Comparison of ENCODE assay signal across 30 cellular contexts in genomic region chr11:110184466-110184865, GRCh38.
DNase-seq lines count a peak whose midpoint lies in the region; ATAC-seq, FAIRE-seq and TF ChIP-seq lines count a peak whose summit lies in the region.
"Had no signal": no experiment of that assay in that cellular context is flagged by ENCODE, and none has a peak within 500 bp of the region (broad histone marks: within the 10 kb centered on the region; RNA-seq: fewer than 3 reads in every experiment).

No MANE protein-coding gene starts in this region.

- no peaks in the 10 kb centered on the region for H4K20me1 ChIP-seq in H1 (replicated peaks in 1 of 2; ENCODE audit: control insufficient read depth in 1 of 2, insufficient read depth in 2 of 2, low read length in 2 of 2)

- no peak overlapping the region for H3K56ac ChIP-seq in H1 (replicated peaks; ENCODE audit: insufficient read length, low read depth, low read length)

- peak; percentile 11 for DNase-seq in CD1c-positive myeloid dendritic cell (ENCODE audit: extremely low spot score)
- DNase-seq in adrenal gland: peak in 1 of 7 donors; percentile 49
- DNase-seq in H1 (ENCODE audit: low read depth in 1 of 2, low spot score in 2 of 2): no peak
- peak; percentile 36 for DNase-seq in posterior vena cava (ENCODE audit: low spot score)
- no peak for DNase-seq in NK-92 (lab: John Stamatoyannopoulos, UW; ENCODE audit: unreplicated experiment)
- DNase-seq in CD8-positive, alpha-beta T cell: no peak
- DNase-seq in esophagus squamous epithelium (lab: John Stamatoyannopoulos, UW): no peak
- DNase-seq in medulla oblongata (ENCODE audit: extremely low spot score): no peak
- DNase-seq: activated CD4-positive, alpha-beta T cell treated with anti-CD3 and anti-CD28 coated beads for 48 hours; activated naive CD4-positive, alpha-beta T cell treated with anti-CD3 and anti-CD28 coated beads, Interleukin-2, amount 50 U/mL, for 16 hours; DMS153; Kasumi-1; left colon; NCI-H1436 treated with DMSO at 0.1 percent for 48 hours; NCI-H226; NCI-H69; SHP77 treated with DMSO at 0.1 percent for 48 hours; small intestine; stimulated activated naive CD4-positive, alpha-beta T cell; upper lobe of left lung had no signal

- H3K23ac ChIP-seq in H1 (ENCODE audit: insufficient read length): no peak overlapping the region

- no peaks in the 10 kb centered on the region for H3K9me3 Mint-ChIP-seq in CD8-positive, alpha-beta T cell
- H3K9me3 Mint-ChIP-seq: activated T-helper 17 cell treated with anti-CD3 and anti-CD28 coated beads, Interleukin-2, amount 50 U/mL, for 72 hours; dendritic cell treated with granulocyte-macrophage colony-stimulating factor and Interleukin-4, amounts not matched to agents 40 ng/mL and 50 ng/mL, for 4 days; T-helper 2 cell treated with Interferon-gamma antibody and Interleukin-4, amounts not matched to agents 5 μg/mL and 100 μg/mL, for 36 hours had no signal

- H3K27me3 ChIP-seq in adrenal gland: no peaks in the 10 kb centered on the region
- H3K27me3 ChIP-seq in H1 (replicated peaks in 1 of 4; ENCODE audit: control insufficient read depth in 3 of 4, extremely low read depth in 1 of 4, insufficient read depth in 3 of 4, low read length in 3 of 4): no peaks in the 10 kb centered on the region
- H3K27me3 ChIP-seq in CD8-positive, alpha-beta T cell (ENCODE audit: insufficient read depth, low read length): no peaks in the 10 kb centered on the region
- H3K27me3 ChIP-seq in esophagus squamous epithelium: no peaks in the 10 kb centered on the region
- H3K27me3 ChIP-seq: gastroesophageal sphincter, hepatocyte, pancreas, upper lobe of left lung had no signal

- H3K14ac ChIP-seq in H1 (ENCODE audit: insufficient read length): no peak overlapping the region

- H3K79me2 ChIP-seq in H1 (ENCODE audit: control insufficient read depth in 1 of 2, insufficient read depth in 2 of 2, low read length in 2 of 2): no peaks in the 10 kb centered on the region
- H3K79me2 ChIP-seq: hepatocyte had no signal

- no peaks in the 10 kb centered on the region for H3K23me2 ChIP-seq in H1 (ENCODE audit: low read depth, low read length)

- peaks cover 20% of the 10 kb centered on the region in 2 donors for H3K4me1 ChIP-seq in adrenal gland (replicated peaks in 1 of 2)
- H3K4me1 ChIP-seq in H1 (replicated peaks in 1 of 4; ENCODE audit: control insufficient read depth in 3 of 4, insufficient read depth in 4 of 4, low read length in 3 of 4): peaks cover 0 to 10% (median 9%) of the 10 kb centered on the region in 4 experiments
- H3K4me1 ChIP-seq in CD8-positive, alpha-beta T cell (ENCODE audit: insufficient read depth, low read length): no peaks in the 10 kb centered on the region
- peaks cover 0 to 11% (median 0%) of the 10 kb centered on the region in 3 donors for H3K4me1 ChIP-seq in esophagus squamous epithelium
- H3K4me1 ChIP-seq: gastroesophageal sphincter, upper lobe of left lung had no signal

- H3K18ac ChIP-seq in H1 (ENCODE audit: extremely low read depth, low read length): no peak overlapping the region

- 62 to 75% (median 63%) methylated on average over 7 of the region's 7 CpGs for WGBS in adrenal gland, 4 donors
- WGBS in H1 (ENCODE audit: extremely low coverage in 1 of 2, insufficient coverage in 1 of 2, insufficient read length in 1 of 2, insufficient replicate concordance in 2 of 2, low coverage in 1 of 2, low lambda C conversion rate in 2 of 2, missing lambda C conversion rate in 1 of 2), 2 experiments: 94% methylated on average over 7 of the region's 7 CpGs; no CpG with 5 or more reads in 1 of the 2 experiments
- 75 to 83% methylated on average over 7 of the region's 7 CpGs for WGBS in esophagus squamous epithelium, 2 donors

- no peak overlapping the region for H2BK15ac ChIP-seq in H1 (ENCODE audit: low read length)

- H3K4me2 ChIP-seq in H1 (ENCODE audit: insufficient read depth in 1 of 2, low read depth in 2 of 2, low read length in 2 of 2): no peak overlapping the region
- H3K4me2 ChIP-seq: hepatocyte had no signal

- H3K4me3 ChIP-seq in adrenal gland (no peak overlapping the region), H1 (ENCODE audit: extremely low read depth in 1 of 4, insufficient read depth in 2 of 4, low read depth in 3 of 4, low read length in 4 of 4) (no peak overlapping the region), esophagus squamous epithelium (no peak overlapping the region)
- no peak overlapping the region for H3K4me3 ChIP-seq in CD8-positive, alpha-beta T cell (ENCODE audit: low read depth, low read length)
- H3K4me3 ChIP-seq: gastroesophageal sphincter, hepatocyte, pancreas, upper lobe of left lung had no signal

- no peak overlapping the region for H4K5ac ChIP-seq in H1 (ENCODE audit: insufficient read length, low read depth, low read length)

- H3K27me3 Mint-ChIP-seq in CD8-positive, alpha-beta T cell (ENCODE audit: low read depth): peaks cover 9% of the 10 kb centered on the region
- H3K27me3 Mint-ChIP-seq: dendritic cell treated with granulocyte-macrophage colony-stimulating factor and Interleukin-4, amounts not matched to agents 40 ng/mL and 50 ng/mL, for 4 days had no signal

- no peak overlapping the region for H2AFZ ChIP-seq in H1 (ENCODE audit: low read length)
- H2AFZ ChIP-seq: hepatocyte had no signal

- CTCF ChIA-PET in H1 (lab: Charles Lee; ENCODE audit: partially characterized antibody): interaction anchor here (3.5 to 7.1 kb wide), 2 partner anchors 8 to 16 kb away, joined by 15 to 46 read pairs; no protein-coding TSS in a partner anchor
- CTCF ChIA-PET in CD8-positive, alpha-beta T cell (lab: Charles Lee): interaction anchor here (0.6 to 1.8 kb wide), 2 partner anchors 9 to 63 kb away, joined by 3 to 5 read pairs; no protein-coding TSS in a partner anchor

- no peak for ATAC-seq in CD8-positive, alpha-beta T cell
- ATAC-seq: gastroesophageal sphincter, HCT116, left colon, Panc1 had no signal

- H3K9me3 ChIP-seq in adrenal gland (replicated peaks in 1 of 3): no peaks in the 10 kb centered on the region
- no peaks in the 10 kb centered on the region for H3K9me3 ChIP-seq in H1 (ENCODE audit: insufficient read depth in 2 of 2, low read depth in 1 of 2, low read length in 1 of 2)
- H3K9me3 ChIP-seq in CD8-positive, alpha-beta T cell (ENCODE audit: low read length): no peaks in the 10 kb centered on the region
- H3K9me3 ChIP-seq in esophagus squamous epithelium: no peaks in the 10 kb centered on the region
- H3K9me3 ChIP-seq: gastroesophageal sphincter, pancreas, upper lobe of left lung had no signal

- no peak for TF ChIP-seq POLR2A in adrenal gland (IDR thresholded peaks at IDR 0.05)
- TF ChIP-seq POLR2A in H1 (IDR thresholded peaks at IDR 0.05; ENCODE audit: control extremely low read depth in 1 of 2, low read depth in 2 of 2, low read length in 2 of 2): no peak
- no peak for TF ChIP-seq POLR2A in esophagus squamous epithelium (IDR thresholded peaks at IDR 0.05)

- no peak overlapping the region for H2BK5ac ChIP-seq in H1 (ENCODE audit: low read depth, low read length)

- H3K4me3 Mint-ChIP-seq in CD8-positive, alpha-beta T cell: no peak overlapping the region
- H3K4me3 Mint-ChIP-seq: activated T-helper 17 cell treated with anti-CD3 and anti-CD28 coated beads, Interleukin-2, amount 50 U/mL, for 72 hours; dendritic cell treated with granulocyte-macrophage colony-stimulating factor and Interleukin-4, amounts not matched to agents 40 ng/mL and 50 ng/mL, for 4 days; T-helper 2 cell treated with Interferon-gamma antibody and Interleukin-4, amounts not matched to agents 5 μg/mL and 100 μg/mL, for 36 hours had no signal

- TF ChIP-seq RAD21 in H1 (IDR thresholded peaks at IDR 0.05 in 1 of 2, conservative IDR thresholded peaks at IDR 0.05 in 1 of 2; ENCODE audit: low read depth in 2 of 2, low read length in 2 of 2): no peak

- no peaks in the 10 kb centered on the region for H3K79me1 ChIP-seq in H1 (ENCODE audit: low read depth, low read length)

- no peaks in the 10 kb centered on the region for H3K36me3 ChIP-seq in adrenal gland (replicated peaks in 1 of 2)
- H3K36me3 ChIP-seq in H1 (ENCODE audit: control insufficient read depth in 2 of 4, insufficient read depth in 4 of 4, low read length in 3 of 4): no peaks in the 10 kb centered on the region
- H3K36me3 ChIP-seq in CD8-positive, alpha-beta T cell (ENCODE audit: insufficient read depth, low read length): no peaks in the 10 kb centered on the region
- no peaks in the 10 kb centered on the region for H3K36me3 ChIP-seq in esophagus squamous epithelium
- H3K36me3 ChIP-seq: gastroesophageal sphincter, pancreas, upper lobe of left lung had no signal

- no peak overlapping the region for H4K8ac ChIP-seq in H1 (ENCODE audit: extremely low read depth, insufficient read depth, low read length)

- H3K36me3 Mint-ChIP-seq in CD8-positive, alpha-beta T cell: no peaks in the 10 kb centered on the region

- peak overlapping the region in 4 of 5 donors; percentile 42 to 85 (median 70) for H3K27ac ChIP-seq in adrenal gland
- H3K27ac ChIP-seq in H1 (ENCODE audit: low read depth, low read length): no peak overlapping the region
- no peak overlapping the region for H3K27ac ChIP-seq in CD8-positive, alpha-beta T cell (ENCODE audit: low read depth, low read length)
- no peak overlapping the region for H3K27ac ChIP-seq in esophagus squamous epithelium
- H3K27ac ChIP-seq: gastroesophageal sphincter, hepatocyte had no signal

- no peak overlapping the region for H2BK12ac ChIP-seq in H1 (ENCODE audit: low read depth, low read length)

- no peak overlapping the region for H3K27ac Mint-ChIP-seq in CD8-positive, alpha-beta T cell
- H3K27ac Mint-ChIP-seq: activated T-helper 17 cell treated with anti-CD3 and anti-CD28 coated beads, Interleukin-2, amount 50 U/mL, for 72 hours; dendritic cell treated with granulocyte-macrophage colony-stimulating factor and Interleukin-4, amounts not matched to agents 40 ng/mL and 50 ng/mL, for 4 days; T-helper 2 cell treated with Interferon-gamma antibody and Interleukin-4, amounts not matched to agents 5 μg/mL and 100 μg/mL, for 36 hours had no signal

- H2BK20ac ChIP-seq in H1 (ENCODE audit: low read length): no peak overlapping the region

- intact Hi-C loops in adrenal gland (cut with DNase I) (no loop called here), posterior vena cava (cut with DNase I) (no loop called here), esophagus squamous epithelium (cut with DNase I) (loop anchor here (10.0 kb wide), 1 partner anchor 230 kb away; no protein-coding TSS in a partner anchor)
- intact Hi-C loops in CD8-positive, alpha-beta T cell (cut with DNase I, micrococcal nuclease): no loop called here

- no peak overlapping the region for H4K91ac ChIP-seq in H1 (replicated peaks; ENCODE audit: insufficient read length, low read length)

- no peak for FAIRE-seq in H1 (lab: Jason Lieb, UNC)
- FAIRE-seq: GM12891, HepG2, pancreas, small intestine had no signal

- no peak overlapping the region for H2BK120ac ChIP-seq in H1 (replicated peaks; ENCODE audit: low read depth, low read length)

- no peak for TF ChIP-seq EP300 in H1 (IDR thresholded peaks at IDR 0.05; ENCODE audit: borderline replicate concordance in 1 of 2, low read depth in 2 of 2, low read length in 2 of 2)

- H3K9ac ChIP-seq in H1 (replicated peaks in 1 of 4; ENCODE audit: extremely low read depth in 1 of 4, low read depth in 3 of 4, low read length in 3 of 4): no peak overlapping the region

- TF ChIP-seq CTCF in adrenal gland (IDR thresholded peaks at IDR 0.05): no peak
- no peak for TF ChIP-seq CTCF in H1 (IDR thresholded peaks at IDR 0.05; ENCODE audit: control extremely low read depth in 1 of 3, insufficient read depth in 1 of 3, low read depth in 1 of 3, low read length in 3 of 3)
- no peak for TF ChIP-seq CTCF in CD8-positive, alpha-beta T cell (IDR thresholded peaks at IDR 0.05)
- no peak for TF ChIP-seq CTCF in esophagus squamous epithelium (IDR thresholded peaks at IDR 0.05)

- no peaks in the 10 kb centered on the region for H3K4me1 Mint-ChIP-seq in CD8-positive, alpha-beta T cell (ENCODE audit: low read depth)
- H3K4me1 Mint-ChIP-seq: activated T-helper 17 cell treated with anti-CD3 and anti-CD28 coated beads, Interleukin-2, amount 50 U/mL, for 72 hours had no signal

- POLR2A ChIA-PET in H1 (lab: Charles Lee; ENCODE audit: partially characterized antibody): no interaction called here
- POLR2A ChIA-PET in CD8-positive, alpha-beta T cell (lab: Charles Lee): no interaction called here

- H3K4ac ChIP-seq in H1 (replicated peaks; ENCODE audit: insufficient read length, low read depth, low read length): no peak overlapping the region

- 0 out of 2 replicates have a peak overlapping the region, but pooled peaks have one; percentile 6 for H2AK5ac ChIP-seq in H1 (ENCODE audit: low read depth, low read length)

Comparison
In these comparisons a context has a peak if more than half of its experiments do, and no peak if none do; other contexts are left out.
1. DNase-seq: peak in CD1c-positive myeloid dendritic cell (single experiment) and posterior vena cava (single experiment); none in H1 (0 of 2), NK-92 (single experiment), CD8-positive, alpha-beta T cell (0 of 7), esophagus squamous epithelium (single experiment) and medulla oblongata (single experiment).
2. H3K27ac ChIP-seq: peak in adrenal gland (4 of 5); none in H1 (single experiment), CD8-positive, alpha-beta T cell (single experiment) and esophagus squamous epithelium (0 of 4).